In the genomic region with DNA sequence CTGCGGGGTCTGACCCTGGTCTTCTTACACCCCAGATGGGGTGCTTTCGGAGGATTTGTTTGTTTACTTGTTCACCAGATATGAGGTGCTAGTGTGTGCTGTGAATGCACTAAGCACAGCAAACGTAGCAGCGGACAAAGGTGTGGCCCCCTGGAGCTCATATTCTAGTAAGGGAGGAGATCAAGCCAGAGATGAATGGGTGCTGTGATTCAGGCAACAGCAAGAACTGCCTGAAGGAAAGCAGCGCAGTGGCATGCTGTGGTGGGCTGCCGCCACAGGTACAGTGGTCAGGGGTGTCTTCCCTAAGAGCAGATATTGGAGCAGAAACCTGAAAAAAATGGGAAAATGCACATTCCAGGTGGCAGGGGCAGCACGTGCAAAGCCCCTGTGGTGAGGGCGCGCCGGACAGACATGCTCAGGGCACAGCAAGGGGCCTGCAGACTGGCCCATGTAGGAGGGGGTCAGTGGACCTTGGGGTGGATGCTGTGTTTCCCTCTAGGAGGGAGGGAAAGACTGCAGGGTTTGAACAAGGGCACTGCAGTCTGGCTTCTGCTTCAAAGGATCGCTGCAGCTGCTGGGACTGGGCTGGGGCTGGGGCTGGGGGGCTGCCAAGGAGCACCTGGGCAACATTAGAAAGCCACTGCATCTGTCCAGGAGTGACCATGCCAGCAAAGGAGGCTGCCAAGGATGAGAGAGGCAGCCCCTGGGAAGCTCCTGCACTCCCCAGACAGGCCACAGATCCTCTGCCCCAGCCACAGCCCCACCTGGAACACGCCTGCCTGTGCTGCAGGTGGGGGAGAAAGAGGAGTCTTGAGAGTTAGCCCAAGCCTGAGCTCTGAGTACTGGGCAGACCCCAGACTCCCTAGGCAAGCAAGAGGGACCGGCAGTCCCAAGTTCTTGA, we compare ENCODE assay signal across 9 cellular contexts. TPM values are rescaled to one million over a fixed set of nuclear protein-coding genes. Genes with fewer than 3 reads are reported as not detected.
A peak's percentile ranks its signal among the peaks of the same experiment; 100 is the strongest.
DNase-seq lines count a peak whose midpoint lies in the region; ATAC-seq and TF ChIP-seq lines count a peak whose summit lies in the region.
"Had no signal": no experiment of that assay in that cellular context is flagged by ENCODE, and none has a peak within 500 bp of the region (broad histone marks: within the 10 kb centered on the region; RNA-seq: fewer than 3 reads in every experiment).

No MANE protein-coding gene starts in this region.

- intact Hi-C loops in Right ventricle myocardium inferior (cut with DNase I) = loop anchor here (10.0 kb wide), 3 partner anchors 105 to 1295 kb away; no protein-coding TSS in a partner anchor
- intact Hi-C loops in cardiac septum (cut with DNase I) = loop anchor here (2.0 to 10.0 kb wide), 3 partner anchors 21 to 105 kb away; partner anchors contain the start of genes RASSF4 and ZNF22
- intact Hi-C loops in esophagus muscularis mucosa (cut with DNase I) = loop anchor here (10.0 kb wide), 1 partner anchor 105 kb away; no protein-coding TSS in a partner anchor
- intact Hi-C loops in activated CD4-positive, alpha-beta memory T cell treated with anti-CD3 and anti-CD28 coated beads for 36 hours (cut with micrococcal nuclease) = no loop called here

- TF ChIP-seq CTCF in esophagus muscularis mucosa (IDR thresholded peaks at IDR 0.05) (no peak), neural crest cell (conservative IDR thresholded peaks at IDR 0.05) (no peak)

- DNase-seq in Right ventricle myocardium inferior (ENCODE audit: missing footprints) = peak; percentile 57
- DNase-seq in cardiac septum (ENCODE audit: low spot score) = no peak
- DNase-seq in esophagus muscularis mucosa (ENCODE audit: extremely low spot score) = no peak
- no peak for DNase-seq in neural crest cell (ENCODE audit: low read depth, low spot score)
- no peak for DNase-seq in activated CD8-positive, alpha-beta memory T cell treated with anti-CD3 and anti-CD28 coated beads, Interleukin-2, amount 50 U/mL, for 48 hours
- DNase-seq in activated CD4-positive, alpha-beta memory T cell treated with anti-CD3 and anti-CD28 coated beads for 36 hours = no peak
- DNase-seq: effector CD4-positive, alpha-beta T cell had no signal

- H3K4me3 Mint-ChIP-seq in neural crest cell = no peak overlapping the region
- H3K4me3 Mint-ChIP-seq in activated CD4-positive, alpha-beta memory T cell treated with anti-CD3 and anti-CD28 coated beads for 36 hours = no peak overlapping the region

- peak overlapping the region; percentile 57 to 80 (median 62) for H3K4me3 ChIP-seq in esophagus muscularis mucosa

- no peaks in the 10 kb centered on the region for H3K27me3 Mint-ChIP-seq in neural crest cell (ENCODE audit: low read depth)
- no peaks in the 10 kb centered on the region for H3K27me3 Mint-ChIP-seq in activated CD4-positive, alpha-beta memory T cell treated with anti-CD3 and anti-CD28 coated beads for 36 hours

- peak overlapping the region; percentile 88 to 92 (median 90) for H3K27ac ChIP-seq in esophagus muscularis mucosa (replicated peaks in 1 of 4)

- H3K36me3 ChIP-seq in esophagus muscularis mucosa = peaks cover 0 to 44% (median 21%) of the 10 kb centered on the region in 4 donors

- POLR2A ChIA-PET in activated CD4-positive, alpha-beta memory T cell treated with anti-CD3 and anti-CD28 coated beads for 36 hours (lab: Charles Lee) = no interaction called here

- no peaks in the 10 kb centered on the region for H3K9me3 ChIP-seq in esophagus muscularis mucosa

- peaks cover 49% of the 10 kb centered on the region for H3K4me1 Mint-ChIP-seq in neural crest cell
- H3K4me1 Mint-ChIP-seq in activated CD4-positive, alpha-beta memory T cell treated with anti-CD3 and anti-CD28 coated beads for 36 hours (ENCODE audit: low read depth) = peaks cover 2% of the 10 kb centered on the region

- 83% methylated on average over 11 of the region's 13 CpGs for WGBS in esophagus muscularis mucosa

- no peak for TF ChIP-seq POLR2A in esophagus muscularis mucosa (IDR thresholded peaks at IDR 0.05; ENCODE audit: low read depth)

- ATAC-seq in Right ventricle myocardium inferior = no peak
- no peak for ATAC-seq in GM21529 (IDR thresholded peaks at IDR 0.05; ENCODE audit: unreplicated experiment)
- no peak for ATAC-seq in HG02610 (IDR thresholded peaks at IDR 0.05; ENCODE audit: unreplicated experiment)

- no peaks in the 10 kb centered on the region for H3K36me3 Mint-ChIP-seq in neural crest cell (ENCODE audit: low read depth)
- H3K36me3 Mint-ChIP-seq in activated CD4-positive, alpha-beta memory T cell treated with anti-CD3 and anti-CD28 coated beads for 36 hours = no peaks in the 10 kb centered on the region

- H3K27ac Mint-ChIP-seq in neural crest cell (ENCODE audit: unreplicated experiment) = peak overlapping the region; percentile 57
- H3K27ac Mint-ChIP-seq in activated CD4-positive, alpha-beta memory T cell treated with anti-CD3 and anti-CD28 coated beads for 36 hours = no peak overlapping the region

- CTCF ChIA-PET in activated CD4-positive, alpha-beta memory T cell treated with anti-CD3 and anti-CD28 coated beads for 36 hours (lab: Charles Lee) = interaction anchor here (0.5 to 0.8 kb wide), 2 partner anchors 13 to 47 kb away, joined by 3 read pairs; no protein-coding TSS in a partner anchor

- no peak for TF ChIP-seq EP300 in esophagus muscularis mucosa (IDR thresholded peaks at IDR 0.05)

- H3K4me1 ChIP-seq in esophagus muscularis mucosa = peaks cover 76 to 100% (median 98%) of the 10 kb centered on the region in 4 donors

- no peaks in the 10 kb centered on the region for H3K9me3 Mint-ChIP-seq in neural crest cell
- H3K9me3 Mint-ChIP-seq in activated CD4-positive, alpha-beta memory T cell treated with anti-CD3 and anti-CD28 coated beads for 36 hours = no peaks in the 10 kb centered on the region

- H3K27me3 ChIP-seq in esophagus muscularis mucosa = no peaks in the 10 kb centered on the region

RNA-seq across cellular contexts. Expression of gene DEPP1, which starts 0.9 kb away (rescaled TPM):
- total RNA-seq in Right ventricle myocardium inferior (33.0 TPM), cardiac septum (45.5 TPM), esophagus muscularis mucosa (100 to 1,000 TPM in 2 of 4 donors, 10 to 100 TPM in 2; 32.0 to 413 (median 126) TPM), neural crest cell (0.50 and 1.1 TPM in 2 replicates)
- under 1 TPM; 0.34 to 0.40 TPM for total RNA-seq in activated CD4-positive, alpha-beta memory T cell treated with anti-CD3 and anti-CD28 coated beads for 36 hours

RNA-seq across cellular contexts. Expression of gene RASSF4, which starts 19.9 kb away (rescaled TPM):
- 91.5 TPM for total RNA-seq in Right ventricle myocardium inferior
- 47.5 TPM for total RNA-seq in cardiac septum
- 10 to 100 TPM; 27.6 to 41.5 (median 32.7) TPM for total RNA-seq in esophagus muscularis mucosa
- 16.4 and 18.6 TPM in 2 replicates for total RNA-seq in neural crest cell
- total RNA-seq in activated CD4-positive, alpha-beta memory T cell treated with anti-CD3 and anti-CD28 coated beads for 36 hours = 1 to 10 TPM in 1 of 2 experiments, under 1 TPM in 1; 0.77 to 1.1 TPM

RNA-seq across cellular contexts. Expression of gene ZNF22, which starts 21.2 kb away (rescaled TPM):
- total RNA-seq in Right ventricle myocardium inferior = 13.7 TPM
- 14.9 TPM for total RNA-seq in cardiac septum
- total RNA-seq in esophagus muscularis mucosa = 10 to 100 TPM; 17.5 to 24.4 (median 19.5) TPM
- 51.0 and 52.8 TPM in 2 replicates for total RNA-seq in neural crest cell
- total RNA-seq in activated CD4-positive, alpha-beta memory T cell treated with anti-CD3 and anti-CD28 coated beads for 36 hours = 10 to 100 TPM; 19.3 to 19.9 TPM

Comparison
In these comparisons a context has a peak if more than half of its experiments do, and no peak if none do; other contexts are left out.
1. RNA of gene DEPP1, which starts 0.9 kb away (total RNA-seq): 32.0 to 413 TPM in esophagus muscularis mucosa, 45.5 TPM in cardiac septum (single experiment) and 33.0 TPM in Right ventricle myocardium inferior (single experiment); 0.50 to 1.1 TPM in neural crest cell and 0.34 to 0.40 TPM in activated CD4-positive, alpha-beta memory T cell treated with anti-CD3 and anti-CD28 coated beads for 36 hours; every median in the first group is over 10 times any median in the second.